In the genomic region with DNA sequence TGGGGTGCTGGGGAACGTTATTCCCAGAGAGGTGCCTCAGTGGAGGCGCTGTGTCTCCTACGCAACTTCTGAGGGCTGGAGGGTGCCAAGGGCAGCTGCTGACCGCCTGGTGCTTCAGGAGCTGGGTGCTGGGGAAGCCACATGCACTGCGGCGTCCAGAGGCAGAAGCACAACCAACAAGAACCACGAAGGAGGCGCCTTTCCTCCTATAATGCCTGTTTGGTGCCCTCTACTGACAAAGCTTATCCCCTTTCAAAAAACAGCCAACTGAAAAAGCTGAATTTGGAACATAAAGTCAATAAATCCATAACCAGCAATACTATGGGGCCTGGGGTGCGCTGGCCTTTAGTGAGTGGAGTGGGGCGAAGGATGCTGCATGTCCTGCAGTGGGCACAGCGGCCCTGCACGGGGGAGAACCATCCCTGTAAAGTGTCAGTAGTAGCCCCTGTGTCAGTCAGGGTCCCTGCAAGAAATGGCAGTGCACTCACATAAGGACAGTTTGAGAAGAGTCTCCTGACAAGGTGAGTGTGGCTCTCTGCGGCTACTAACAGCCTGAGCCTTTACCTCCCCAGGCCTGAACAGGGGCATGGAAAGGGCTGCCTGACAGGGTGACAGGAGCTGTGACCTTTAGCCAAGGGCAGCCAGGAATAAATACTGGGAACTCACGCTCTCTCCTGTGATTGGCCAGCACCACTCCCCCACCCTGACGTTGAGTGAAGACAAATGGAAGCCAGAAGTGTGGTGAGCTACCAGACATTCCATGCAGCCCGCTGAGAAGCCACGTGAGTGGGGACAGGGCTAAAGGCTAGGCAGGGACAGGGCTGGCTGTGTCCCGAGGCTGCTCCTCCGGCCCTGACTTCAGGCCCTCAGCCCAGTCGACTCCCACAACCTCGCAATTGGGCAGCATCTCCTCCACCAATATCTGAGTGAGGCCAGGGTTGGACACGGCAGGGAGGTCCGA, we compare ENCODE assay signal across 9 cellular contexts. TPM values are rescaled to one million over a fixed set of nuclear protein-coding genes. Genes with fewer than 3 reads are reported as not detected.
DNase-seq lines count a peak whose midpoint lies in the region; ATAC-seq and TF ChIP-seq lines count a peak whose summit lies in the region.
"Had no signal": no experiment of that assay in that cellular context is flagged by ENCODE, and none has a peak within 500 bp of the region (broad histone marks: within the 10 kb centered on the region; RNA-seq: fewer than 3 reads in every experiment).

No MANE protein-coding gene starts in this region.

- H3K4me1 Mint-ChIP-seq in dendritic cell treated with granulocyte-macrophage colony-stimulating factor and Interleukin-4, amounts not matched to agents 40 ng/mL and 50 ng/mL, for 4 days (ENCODE audit: low read depth): peaks cover 52% of the 10 kb centered on the region
- peaks cover 12% of the 10 kb centered on the region for H3K4me1 Mint-ChIP-seq in neural progenitor cell
- peaks cover 19 to 44% (median 30%) of the 10 kb centered on the region in 4 donors for H3K4me1 Mint-ChIP-seq in CD4-positive, alpha-beta memory T cell
- H3K4me1 Mint-ChIP-seq in WTC11: peaks cover 21% of the 10 kb centered on the region
- peaks cover 21% of the 10 kb centered on the region for H3K4me1 Mint-ChIP-seq in activated CD4-positive, alpha-beta T cell treated with anti-CD3 and anti-CD28 coated beads for 36 hours

- no peaks in the 10 kb centered on the region for H3K27me3 Mint-ChIP-seq in dendritic cell treated with granulocyte-macrophage colony-stimulating factor and Interleukin-4, amounts not matched to agents 40 ng/mL and 50 ng/mL, for 4 days
- H3K27me3 Mint-ChIP-seq in neural progenitor cell (ENCODE audit: insufficient read depth, low read depth) (peaks cover 10% of the 10 kb centered on the region), WTC11 (ENCODE audit: low read depth) (no peaks in the 10 kb centered on the region; the same call in 1 of the 2 replicates)
- no peaks in the 10 kb centered on the region for H3K27me3 Mint-ChIP-seq in CD4-positive, alpha-beta memory T cell
- no peaks in the 10 kb centered on the region for H3K27me3 Mint-ChIP-seq in activated CD4-positive, alpha-beta T cell treated with anti-CD3 and anti-CD28 coated beads for 36 hours

- H3K4me3 Mint-ChIP-seq in dendritic cell treated with granulocyte-macrophage colony-stimulating factor and Interleukin-4, amounts not matched to agents 40 ng/mL and 50 ng/mL, for 4 days: no peak overlapping the region
- no peak overlapping the region for H3K4me3 Mint-ChIP-seq in neural progenitor cell
- no peak overlapping the region for H3K4me3 Mint-ChIP-seq in CD4-positive, alpha-beta memory T cell
- no peak overlapping the region for H3K4me3 Mint-ChIP-seq in WTC11
- no peak overlapping the region for H3K4me3 Mint-ChIP-seq in activated CD4-positive, alpha-beta T cell treated with anti-CD3 and anti-CD28 coated beads for 36 hours

- no peaks in the 10 kb centered on the region for H4K20me1 ChIP-seq in neural progenitor cell (ENCODE audit: low read depth)

- CTCF ChIA-PET in CD4-positive, alpha-beta memory T cell (lab: Charles Lee; ENCODE audit: partially characterized antibody): interaction anchor here (0.6 to 2.0 kb wide), 8 partner anchors 9 to 227 kb away, joined by 3 to 10 read pairs (median 4); a partner anchor contains a TSS
- CTCF ChIA-PET in WTC11 (lab: Charles Lee): interaction anchor here (0.6 to 2.2 kb wide), 14 partner anchors 8 to 132 kb away, joined by 3 to 19 read pairs (median 4); a partner anchor contains a TSS
- CTCF ChIA-PET in activated CD4-positive, alpha-beta T cell treated with anti-CD3 and anti-CD28 coated beads for 36 hours (lab: Charles Lee): interaction anchor here (0.8 to 2.7 kb wide), 5 partner anchors 17 to 130 kb away, joined by 3 to 8 read pairs (median 3); no protein-coding TSS in a partner anchor

- H3K9ac ChIP-seq in neural progenitor cell: no peak overlapping the region

- POLR2A ChIA-PET in CD4-positive, alpha-beta memory T cell (lab: Charles Lee; ENCODE audit: partially characterized antibody): interaction anchor here (0.8 to 2.1 kb wide), 6 partner anchors 8 to 124 kb away, joined by 3 to 12 read pairs (median 4); a partner anchor contains a TSS
- POLR2A ChIA-PET in WTC11 (lab: Charles Lee): interaction anchor here (1.7 kb wide), 1 partner anchor 8 kb away, joined by 11 read pairs; a partner anchor contains a TSS
- POLR2A ChIA-PET in activated CD4-positive, alpha-beta T cell treated with anti-CD3 and anti-CD28 coated beads for 36 hours (lab: Charles Lee): interaction anchor here (0.6 kb wide), 1 partner anchor 13 kb away, joined by 6 read pairs; no protein-coding TSS in a partner anchor

- no peaks in the 10 kb centered on the region for H3K9me3 Mint-ChIP-seq in dendritic cell treated with granulocyte-macrophage colony-stimulating factor and Interleukin-4, amounts not matched to agents 40 ng/mL and 50 ng/mL, for 4 days
- H3K9me3 Mint-ChIP-seq in neural progenitor cell (no peaks in the 10 kb centered on the region), WTC11 (no peaks in the 10 kb centered on the region)
- no peaks in the 10 kb centered on the region for H3K9me3 Mint-ChIP-seq in CD4-positive, alpha-beta memory T cell
- no peaks in the 10 kb centered on the region for H3K9me3 Mint-ChIP-seq in activated CD4-positive, alpha-beta T cell treated with anti-CD3 and anti-CD28 coated beads for 36 hours (ENCODE audit: low read depth)

- H3K27ac ChIP-seq in neural progenitor cell: no peak overlapping the region
- no peak overlapping the region for H3K27ac ChIP-seq in CD4-positive, alpha-beta memory T cell (ENCODE audit: low read depth, low read length)

- H3K36me3 ChIP-seq in neural progenitor cell: no peaks in the 10 kb centered on the region
- peaks cover 14% of the 10 kb centered on the region for H3K36me3 ChIP-seq in CD4-positive, alpha-beta memory T cell (ENCODE audit: insufficient read depth, low read length)

- no peaks in the 10 kb centered on the region for H3K79me2 ChIP-seq in neural progenitor cell (ENCODE audit: low read depth)

- peak; percentile 54 for DNase-seq in ELR (ENCODE audit: low read depth)
- DNase-seq in NCI-H69 (lab: John Stamatoyannopoulos, UW): peak; percentile 22
- no peak for DNase-seq in neural progenitor cell (ENCODE audit: low spot score)
- DNase-seq in CD4-positive, alpha-beta memory T cell: no peak
- DNase-seq in NCI-H2107 treated with DMSO at 0.1 percent for 48 hours (lab: John Stamatoyannopoulos, UW; ENCODE audit: unreplicated experiment): no peak
- no peak for DNase-seq in WTC11 (ENCODE audit: low spot score)
- no peak for DNase-seq in activated CD4-positive, alpha-beta T cell treated with anti-CD3 and anti-CD28 coated beads for 36 hours

- no peak for ATAC-seq in WTC11
- no peak for ATAC-seq in activated CD4-positive, alpha-beta T cell treated with anti-CD3 and anti-CD28 coated beads for 36 hours

- H3K9me3 ChIP-seq in neural progenitor cell (ENCODE audit: low read depth): no peaks in the 10 kb centered on the region
- no peaks in the 10 kb centered on the region for H3K9me3 ChIP-seq in CD4-positive, alpha-beta memory T cell (ENCODE audit: control insufficient read depth in 1 of 2, low read length in 2 of 2)

- intact Hi-C loops in dendritic cell treated with granulocyte-macrophage colony-stimulating factor and Interleukin-4, amounts not matched to agents 40 ng/mL and 50 ng/mL, for 4 days (cut with micrococcal nuclease): loop anchor here (5.0 to 10.0 kb wide), 2 partner anchors 34 to 107 kb away; a partner anchor contains a TSS
- intact Hi-C loops in CD4-positive, alpha-beta memory T cell (cut with micrococcal nuclease): no loop called here
- intact Hi-C loops in activated CD4-positive, alpha-beta T cell treated with anti-CD3 and anti-CD28 coated beads for 36 hours (cut with DNase I, micrococcal nuclease): no loop called here

- H3F3A ChIP-seq in neural progenitor cell (ENCODE audit: low read depth): peaks cover 8% of the 10 kb centered on the region

- no peak overlapping the region for H3K4me2 ChIP-seq in neural progenitor cell

- peak overlapping the region; percentile 54 for H3K27ac Mint-ChIP-seq in dendritic cell treated with granulocyte-macrophage colony-stimulating factor and Interleukin-4, amounts not matched to agents 40 ng/mL and 50 ng/mL, for 4 days
- H3K27ac Mint-ChIP-seq in neural progenitor cell: no peak overlapping the region
- H3K27ac Mint-ChIP-seq in CD4-positive, alpha-beta memory T cell: peak overlapping the region in 3 of 7 donors; percentile 22 to 62 (median 40)
- H3K27ac Mint-ChIP-seq in WTC11: no peak overlapping the region; the same call in 1 of the 2 replicates
- H3K27ac Mint-ChIP-seq in activated CD4-positive, alpha-beta T cell treated with anti-CD3 and anti-CD28 coated beads for 36 hours: no peak overlapping the region

- H3K27me3 ChIP-seq in neural progenitor cell: no peaks in the 10 kb centered on the region
- no peaks in the 10 kb centered on the region for H3K27me3 ChIP-seq in CD4-positive, alpha-beta memory T cell (ENCODE audit: insufficient read depth, low read length)

- H3K4me1 ChIP-seq in neural progenitor cell: peaks cover 10% of the 10 kb centered on the region
- H3K4me1 ChIP-seq in CD4-positive, alpha-beta memory T cell (ENCODE audit: insufficient read depth, low read length): peaks cover 29% of the 10 kb centered on the region

- H3K36me3 Mint-ChIP-seq in dendritic cell treated with granulocyte-macrophage colony-stimulating factor and Interleukin-4, amounts not matched to agents 40 ng/mL and 50 ng/mL, for 4 days (ENCODE audit: low read depth): peaks cover 78% of the 10 kb centered on the region
- H3K36me3 Mint-ChIP-seq in neural progenitor cell (peaks cover 10% of the 10 kb centered on the region), WTC11 (peaks cover 21% of the 10 kb centered on the region)
- H3K36me3 Mint-ChIP-seq in CD4-positive, alpha-beta memory T cell: peaks cover 26 to 42% of the 10 kb centered on the region in 2 donors
- H3K36me3 Mint-ChIP-seq in activated CD4-positive, alpha-beta T cell treated with anti-CD3 and anti-CD28 coated beads for 36 hours (ENCODE audit: low read depth): peaks cover 28% of the 10 kb centered on the region

- H2AFZ ChIP-seq in neural progenitor cell (replicated peaks): no peak overlapping the region

- peak; percentile 26 for TF ChIP-seq CTCF in neural progenitor cell (IDR thresholded peaks at IDR 0.05)
- no peak for TF ChIP-seq CTCF in WTC11 (IDR thresholded peaks at IDR 0.05)

- H3K4me3 ChIP-seq in neural progenitor cell: no peak overlapping the region
- no peak overlapping the region for H3K4me3 ChIP-seq in CD4-positive, alpha-beta memory T cell (ENCODE audit: low read length in 2 of 2)

RNA-seq across cellular contexts. Expression of a gene that starts 4.5 kb away (rescaled TPM):
- total RNA-seq in neural progenitor cell (ENCODE audit: low replicate concordance): 1.3 TPM in 1 of 2 replicates, not detected in the other
- total RNA-seq in CD4-positive, alpha-beta memory T cell: 1 to 10 TPM; 2.9 to 3.2 TPM
- 1 to 10 TPM in 1 of 2 donors, under 1 TPM in 1; 0.64 to 7.1 TPM for polyA plus RNA-seq in CD4-positive, alpha-beta memory T cell
- 0.96 to 2.3 TPM (median 1.2 TPM) in 3 replicates for total RNA-seq in WTC11 (2021)
- under 1 TPM in 1 of 2 experiments, not detected in 1; 0.41 TPM for total RNA-seq in activated CD4-positive, alpha-beta T cell treated with anti-CD3 and anti-CD28 coated beads for 36 hours

RNA-seq across cellular contexts. Expression of a gene that starts 8.0 kb away (rescaled TPM):
- total RNA-seq in neural progenitor cell (ENCODE audit: low replicate concordance): 39.8 and 89.4 TPM in 2 replicates
- 10 to 100 TPM; 27.7 to 28.9 TPM for total RNA-seq in CD4-positive, alpha-beta memory T cell
- 10 to 100 TPM; 43.1 to 58.2 TPM for polyA plus RNA-seq in CD4-positive, alpha-beta memory T cell
- total RNA-seq in WTC11 (2021): 77.6 to 85.6 TPM (median 82.6 TPM) in 3 replicates
- total RNA-seq in activated CD4-positive, alpha-beta T cell treated with anti-CD3 and anti-CD28 coated beads for 36 hours: 10 to 100 TPM; 52.5 to 66.3 TPM

RNA-seq across cellular contexts. Expression of a gene that starts 11.2 kb away (rescaled TPM):
- total RNA-seq in neural progenitor cell (ENCODE audit: low replicate concordance) (not detected in 2 replicates), WTC11 (2021) (0.24 TPM in 1 of 3 replicates, not detected in the others)
- total RNA-seq in CD4-positive, alpha-beta memory T cell: not detected
- polyA plus RNA-seq in CD4-positive, alpha-beta memory T cell: not detected
- total RNA-seq in activated CD4-positive, alpha-beta T cell treated with anti-CD3 and anti-CD28 coated beads for 36 hours: not detected
- polyA plus RNA-seq: adipose tissue had no signal

RNA-seq across cellular contexts. Expression of a gene that starts 34.1 kb away (rescaled TPM):
- total RNA-seq in neural progenitor cell (ENCODE audit: low replicate concordance): 25.7 and 62.8 TPM in 2 replicates
- 10 to 100 TPM; 23.6 to 27.1 TPM for total RNA-seq in CD4-positive, alpha-beta memory T cell
- polyA plus RNA-seq in CD4-positive, alpha-beta memory T cell: 10 to 100 TPM; 59.7 to 65.1 TPM
- 18.8 to 34.8 TPM (median 32.6 TPM) in 3 replicates for total RNA-seq in WTC11 (2021)
- 10 to 100 TPM; 14.5 to 25.4 TPM for total RNA-seq in activated CD4-positive, alpha-beta T cell treated with anti-CD3 and anti-CD28 coated beads for 36 hours

RNA-seq across cellular contexts. Expression of a gene that starts 34.5 kb away (rescaled TPM):
- total RNA-seq in neural progenitor cell (ENCODE audit: low replicate concordance): 10.3 and 26.0 TPM in 2 replicates
- 10 to 100 TPM; 18.2 to 23.0 TPM for total RNA-seq in CD4-positive, alpha-beta memory T cell
- polyA plus RNA-seq in CD4-positive, alpha-beta memory T cell: 10 to 100 TPM; 46.4 to 58.6 TPM
- total RNA-seq in WTC11 (2021): 56.4 to 60.3 TPM (median 56.6 TPM) in 3 replicates
- 10 to 100 TPM; 32.7 to 47.8 TPM for total RNA-seq in activated CD4-positive, alpha-beta T cell treated with anti-CD3 and anti-CD28 coated beads for 36 hours

Comparison
In these comparisons a context has a peak if more than half of its experiments do, and no peak if none do; other contexts are left out.
1. DNase-seq: peak in ELR (single experiment) and NCI-H69 (single experiment); none in neural progenitor cell (single experiment), CD4-positive, alpha-beta memory T cell (0 of 5), NCI-H2107 treated with DMSO at 0.1 percent for 48 hours (single experiment), WTC11 (single experiment) and activated CD4-positive, alpha-beta T cell treated with anti-CD3 and anti-CD28 coated beads for 36 hours (single experiment).